ENCODE assay signal across 20 cellular contexts in genomic region chr11:104129138-104129537, GRCh38. TPM values are rescaled to one million over a fixed set of nuclear protein-coding genes. Genes with fewer than 3 reads are reported as not detected.
A peak's percentile ranks its signal among the peaks of the same experiment; 100 is the strongest.
DNase-seq lines count a peak whose midpoint lies in the region; TF ChIP-seq lines count a peak whose summit lies in the region.
"Had no signal": no experiment of that assay in that cellular context is flagged by ENCODE, and none has a peak within 500 bp of the region (broad histone marks: within the 10 kb centered on the region; RNA-seq: fewer than 3 reads in every experiment).

No MANE protein-coding gene starts in this region.

- no peak for DNase-seq in Karpas-422
- peak; percentile 82 for DNase-seq in NCI-H2227 treated with DMSO at 0.1 percent for 48 hours (lab: John Stamatoyannopoulos, UW)
- DNase-seq in germinal center (ENCODE audit: low spot score): no peak
- no peak for DNase-seq in endodermal cell
- DNase-seq in KBM-7: no peak
- DNase-seq: AML-193; Caco-2; Calu3; CD4-positive, alpha-beta T cell; CD8-positive, alpha-beta T cell; DMS79 treated with DMSO at 0.1 percent for 48 hours; GF-D8 had no signal

- no peaks in the 10 kb centered on the region for H3K27me3 Mint-ChIP-seq in endodermal cell (ENCODE audit: insufficient read depth)
- H3K27me3 Mint-ChIP-seq: B cell; CD4-positive, alpha-beta T cell had no signal

- CTCF ChIA-PET in HEK293 (lab: Yijun Ruan, JAX): no interaction called here

- POLR2A ChIA-PET in HEK293 (lab: Yijun Ruan, JAX): no interaction called here

- no peak overlapping the region for H3K27ac Mint-ChIP-seq in endodermal cell
- H3K27ac Mint-ChIP-seq: B cell; CD4-positive, alpha-beta T cell; CD8-positive, alpha-beta T cell had no signal

- no peaks in the 10 kb centered on the region for H3K36me3 Mint-ChIP-seq in endodermal cell (ENCODE audit: low read depth)
- H3K36me3 Mint-ChIP-seq: CD8-positive, alpha-beta T cell had no signal

- H3K4me3 Mint-ChIP-seq in endodermal cell: no peak overlapping the region
- H3K4me3 Mint-ChIP-seq: B cell; CD4-positive, alpha-beta T cell; CD8-positive, alpha-beta T cell had no signal

- H3K4me2 ChIP-seq in Karpas-422 (ENCODE audit: low read depth, low read length, poor library complexity, severe bottlenecking) (peak overlapping the region; percentile 2), neural cell (ENCODE audit: low read length) (peak overlapping the region; percentile 40)
- H3K4me2 ChIP-seq: A549; BLaER1 treated with 17β-estradiol and CSF1 and Interleukin-3, amounts not matched to agents 10 nM and 100 nM had no signal

- H2AFZ ChIP-seq in Karpas-422 (ENCODE audit: low read length): no peak overlapping the region
- no peak overlapping the region for H2AFZ ChIP-seq in neural cell (ENCODE audit: low read depth, low read length)

- H3K4me1 ChIP-seq in HEK293 (ENCODE audit: control insufficient read depth, insufficient read depth, low read length) (no peaks in the 10 kb centered on the region), Karpas-422 (ENCODE audit: low read length) (peaks cover 100% of the 10 kb centered on the region), endodermal cell (ENCODE audit: control insufficient read depth, insufficient read depth, low read length) (no peaks in the 10 kb centered on the region)
- H3K4me1 ChIP-seq: BLaER1 treated with 17β-estradiol and CSF1 and Interleukin-3, amounts not matched to agents 10 nM and 100 nM had no signal

- H3K9me3 Mint-ChIP-seq in endodermal cell: peaks cover 2% of the 10 kb centered on the region
- H3K9me3 Mint-ChIP-seq: CD4-positive, alpha-beta T cell; CD8-positive, alpha-beta T cell had no signal

- H3F3A ChIP-seq in neural cell (ENCODE audit: insufficient read depth, low read length, poor library complexity, severe bottlenecking): no peaks in the 10 kb centered on the region

- H3K9ac ChIP-seq in Karpas-422 (ENCODE audit: low read length) (0 out of 2 replicates have a peak overlapping the region, but pooled peaks have one; percentile 1), neural cell (ENCODE audit: low read length) (peak overlapping the region; percentile 27), endodermal cell (ENCODE audit: extremely low read depth, low read length, poor library complexity, severe bottlenecking) (no peak overlapping the region)
- H3K9ac ChIP-seq: BLaER1 treated with 17β-estradiol and CSF1 and Interleukin-3, amounts not matched to agents 10 nM and 100 nM had no signal

- H4K20me1 ChIP-seq in Karpas-422 (ENCODE audit: insufficient read depth, low read depth, low read length) (no peaks in the 10 kb centered on the region), neural cell (ENCODE audit: insufficient read depth) (no peaks in the 10 kb centered on the region)
- H4K20me1 ChIP-seq: BLaER1 treated with 17β-estradiol and CSF1 and Interleukin-3, amounts not matched to agents 10 nM and 100 nM had no signal

- H3K4me3 ChIP-seq in HEK293 (ENCODE audit: low read depth, low read length): no peak overlapping the region
- no peak overlapping the region for H3K4me3 ChIP-seq in Karpas-422 (ENCODE audit: low read length)
- peak overlapping the region; percentile 17 for H3K4me3 ChIP-seq in neural cell (ENCODE audit: low read length)
- H3K4me3 ChIP-seq in endodermal cell (ENCODE audit: low read length): no peak overlapping the region
- H3K4me3 ChIP-seq: A549; BLaER1 treated with 17β-estradiol and CSF1 and Interleukin-3, amounts not matched to agents 10 nM and 100 nM; GM12878 had no signal

- peaks cover 100% of the 10 kb centered on the region for H3K79me2 ChIP-seq in Karpas-422 (ENCODE audit: low read length)
- no peaks in the 10 kb centered on the region for H3K79me2 ChIP-seq in neural cell (replicated peaks; ENCODE audit: insufficient read depth, low read length)

- H3K27ac ChIP-seq in HEK293 (ENCODE audit: extremely low read depth, low read depth, low read length) (no peak overlapping the region), Karpas-422 (ENCODE audit: low read length) (peak overlapping the region; percentile 54), neural cell (ENCODE audit: low read length) (peak overlapping the region; percentile 74), endodermal cell (ENCODE audit: low read depth, low read length) (no peak overlapping the region)
- H3K27ac ChIP-seq: 22Rv1; A549; BLaER1 treated with 17β-estradiol and CSF1 and Interleukin-3, amounts not matched to agents 10 nM and 100 nM; C4-2B had no signal

- in situ Hi-C loops in KBM-7 (cut with MboI; ENCODE audit: low pct_unique_long_range_greater_than_20kb, low sequenced_read_pairs): no loop called here

- H3K27me3 ChIP-seq in Karpas-422 (ENCODE audit: low read length): no peaks in the 10 kb centered on the region
- no peaks in the 10 kb centered on the region for H3K27me3 ChIP-seq in neural cell (ENCODE audit: insufficient read depth, low read depth, low read length)
- H3K27me3 ChIP-seq in endodermal cell (ENCODE audit: control insufficient read depth, insufficient read depth, low read length, poor library complexity, severe bottlenecking): no peaks in the 10 kb centered on the region
- H3K27me3 ChIP-seq: BLaER1 treated with 17β-estradiol and CSF1 and Interleukin-3, amounts not matched to agents 10 nM and 100 nM had no signal

- H3K4me1 Mint-ChIP-seq in endodermal cell: peaks cover 15% of the 10 kb centered on the region
- H3K4me1 Mint-ChIP-seq: B cell had no signal

- TF ChIP-seq CTCF in HEK293 (tag by site-specific recombination; IDR thresholded peaks at IDR 0.05) (no peak), neural cell (IDR thresholded peaks at IDR 0.05; ENCODE audit: poor library complexity, severe bottlenecking) (no peak), endodermal cell (conservative IDR thresholded peaks at IDR 0.05) (no peak)

- H3K9me2 ChIP-seq in Karpas-422 (replicated peaks; ENCODE audit: insufficient read depth, low read length) (no peaks in the 10 kb centered on the region), neural cell (ENCODE audit: insufficient read depth, low read length) (no peaks in the 10 kb centered on the region)

- 71 to 78% methylated on average over 3 of the region's 3 CpGs for WGBS in endodermal cell (ENCODE audit: insufficient coverage in 1 of 2, insufficient read length in 1 of 2), 2 experiments

- peak; percentile 98 for TF ChIP-seq EP300 in neural cell (conservative IDR thresholded peaks at IDR 0.05; ENCODE audit: poor library complexity, severe bottlenecking)

- H3K36me3 ChIP-seq in HEK293 (ENCODE audit: control insufficient read depth in 2 of 2, insufficient read depth in 1 of 2, low read length in 2 of 2) (no peaks in the 10 kb centered on the region), Karpas-422 (ENCODE audit: insufficient read depth, low read length) (peaks cover 45% of the 10 kb centered on the region), neural cell (ENCODE audit: insufficient read depth, low read length) (no peaks in the 10 kb centered on the region), endodermal cell (ENCODE audit: control insufficient read depth, insufficient read depth, low read length) (no peaks in the 10 kb centered on the region)
- H3K36me3 ChIP-seq: BLaER1 treated with 17β-estradiol and CSF1 and Interleukin-3, amounts not matched to agents 10 nM and 100 nM had no signal

- H3K9me3 ChIP-seq in HEK293 (ENCODE audit: control insufficient read depth, insufficient read depth, low read depth, low read length) (no peaks in the 10 kb centered on the region), Karpas-422 (ENCODE audit: low read length) (no peaks in the 10 kb centered on the region), neural cell (ENCODE audit: low read length) (no peaks in the 10 kb centered on the region), endodermal cell (ENCODE audit: control insufficient read depth, low read length) (peaks cover 5% of the 10 kb centered on the region)
- H3K9me3 ChIP-seq: A549; BLaER1 treated with 17β-estradiol and CSF1 and Interleukin-3, amounts not matched to agents 10 nM and 100 nM; Caco-2 had no signal

- peak; percentile 56 for TF ChIP-seq RAD21 in neural cell (conservative IDR thresholded peaks at IDR 0.05)

TF ChIP-seq in neural cell, 6 proteins besides CTCF, POLR2A, EP300 and RAD21:
- TF ChIP-seq REST (IDR thresholded peaks at IDR 0.05; ENCODE audit: borderline replicate concordance) (peak; percentile 88), SMC3 (conservative IDR thresholded peaks at IDR 0.05; ENCODE audit: poor library complexity) (peak; percentile 58), POLR2AphosphoS5 (IDR thresholded peaks at IDR 0.05) (peak; percentile 93), EZH2 (IDR thresholded peaks at IDR 0.05; ENCODE audit: borderline replicate concordance, insufficient read depth, low read length, poor library complexity, severe bottlenecking) (no peak)

RNA-seq across cellular contexts. Expression of gene PDGFD, which starts 34.8 kb away (rescaled TPM):
- 205 and 360 TPM in 2 replicates for total RNA-seq in Karpas-422 (2014; rRNA removed; shearing (Covaris generic); ENCODE audit: low replicate concordance)
- 1.0 and 1.3 TPM in 2 replicates for polyA plus RNA-seq in neural cell
- polyA minus RNA-seq in neural cell: 1.6 and 1.7 TPM in 2 replicates
- total RNA-seq in endodermal cell: 1 to 10 TPM; 2.3 to 4.8 TPM
- 3.5 TPM for polyA plus RNA-seq in endodermal cell (2013, experiment 1 of 2)
- polyA plus RNA-seq in endodermal cell (2013, experiment 2 of 2): 4.8 TPM
- total RNA-seq: Caco-2; CD4-positive, alpha-beta T cell had no signal

Comparison
In these comparisons a context has a peak if more than half of its experiments do, and no peak if none do; other contexts are left out.
1. H3K27ac ChIP-seq: peak in Karpas-422 (single experiment) and neural cell (single experiment); none in HEK293 (single experiment) and endodermal cell (single experiment).
2. RNA of gene PDGFD, which starts 34.8 kb away (total RNA-seq): 205 to 360 TPM in Karpas-422; 2.3 to 4.8 TPM in endodermal cell; every median in the first group is over 10 times any median in the second.